ENCODE assay signal across 8 cellular contexts in the genomic region with DNA sequence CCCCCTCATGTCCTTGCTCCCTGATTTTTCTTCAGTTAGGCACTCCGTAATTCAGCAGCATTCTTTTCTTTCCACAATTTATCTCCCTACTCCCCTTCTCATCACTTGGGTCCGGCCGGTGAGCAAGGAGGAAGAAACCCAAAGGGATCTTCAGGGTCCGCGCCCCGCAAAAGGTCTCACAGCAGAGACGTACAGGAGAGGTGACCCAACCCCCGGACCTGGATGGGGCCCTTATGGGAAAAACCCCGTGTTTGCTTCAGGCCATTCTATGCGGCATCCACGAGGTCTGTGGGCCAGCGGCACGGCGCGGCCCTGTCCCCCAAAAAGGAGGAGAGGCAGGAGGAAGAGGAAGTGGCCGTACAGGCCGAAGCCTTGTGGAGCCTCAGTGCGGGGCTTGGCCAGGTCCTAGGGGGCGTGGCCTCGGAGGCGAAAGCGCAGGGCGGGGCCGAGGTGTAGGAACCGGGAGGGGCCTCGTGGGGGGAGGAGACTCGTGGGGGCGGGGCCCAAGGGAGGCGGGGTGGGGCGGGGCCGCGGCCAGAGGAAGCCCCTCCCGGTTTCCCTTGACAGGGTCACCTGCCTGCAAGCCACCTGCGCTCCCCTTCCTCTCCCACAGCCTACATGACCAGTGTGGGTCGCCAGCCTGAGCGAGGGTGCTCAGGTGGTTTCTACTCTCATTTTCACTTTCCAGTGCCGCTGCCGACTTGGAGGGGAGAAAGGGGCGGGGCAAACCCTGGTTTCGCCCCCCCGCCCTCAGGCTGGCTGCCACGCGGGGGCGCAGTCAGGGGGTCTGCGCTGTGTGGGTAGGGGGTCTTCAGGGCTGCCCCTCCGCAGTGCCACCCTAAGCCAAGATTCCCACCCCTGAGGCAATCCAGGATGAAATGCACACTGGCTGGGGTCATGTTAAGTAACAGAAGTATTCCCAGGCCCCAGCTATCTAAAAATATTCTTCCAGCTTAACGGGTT.
DNase-seq lines count a peak whose midpoint lies in the region; ATAC-seq and TF ChIP-seq lines count a peak whose summit lies in the region.

No MANE protein-coding gene starts in this region.

- H3K27ac Mint-ChIP-seq in activated CD8-positive, alpha-beta T cell treated with anti-CD3 and anti-CD28 coated beads, Interleukin-2, amount 10 ng/mL, durations not matched to agents 7 days and 5 days, result peak overlapping the region; percentile 76

- DNase-seq in AG09319 (ENCODE audit: extremely low read depth, low read depth) (peak; percentile 74), NCI-H526 treated with DMSO at 0.1 percent for 48 hours (lab: John Stamatoyannopoulos, UW) (peak; percentile 63), medulla oblongata (ENCODE audit: extremely low spot score) (peak; percentile 96)
- peak; percentile 88 for DNase-seq in activated CD8-positive, alpha-beta T cell treated with anti-CD3 and anti-CD28 coated beads, Interleukin-2, amount 10 ng/mL, durations not matched to agents 7 days and 5 days
- DNase-seq in effector CD4-positive, alpha-beta T cell, result peak; percentile 72
- peak; percentile 66 to 90 (median 78) for DNase-seq in stimulated activated CD4-positive, alpha-beta T cell treated with anti-CD3 and anti-CD28 coated beads, TNF-alpha, amount 100 ng/mL, for 48 hours (ENCODE audit: low read depth in 3 of 3)

- POLR2A ChIA-PET in activated CD8-positive, alpha-beta T cell treated with anti-CD3 and anti-CD28 coated beads, Interleukin-2, amount 10 ng/mL, durations not matched to agents 7 days and 5 days (lab: Charles Lee), result no interaction called here

- H3K9me3 Mint-ChIP-seq in activated CD8-positive, alpha-beta T cell treated with anti-CD3 and anti-CD28 coated beads, Interleukin-2, amount 10 ng/mL, durations not matched to agents 7 days and 5 days (ENCODE audit: insufficient read depth), result no peaks in the 10 kb centered on the region

- ATAC-seq in GM18873 (IDR thresholded peaks at IDR 0.05; ENCODE audit: low FRiP score, unreplicated experiment) (peak; percentile 92), HG03135 (IDR thresholded peaks at IDR 0.05; ENCODE audit: unreplicated experiment) (peak; percentile 93)
- peak; percentile 96 for ATAC-seq in activated CD8-positive, alpha-beta T cell treated with anti-CD3 and anti-CD28 coated beads, Interleukin-2, amount 10 ng/mL, durations not matched to agents 7 days and 5 days

- peak overlapping the region; percentile 83 for H3K4me3 Mint-ChIP-seq in activated CD8-positive, alpha-beta T cell treated with anti-CD3 and anti-CD28 coated beads, Interleukin-2, amount 10 ng/mL, durations not matched to agents 7 days and 5 days

- TF ChIP-seq CTCF in AG09319 (IDR thresholded peaks at IDR 0.05; ENCODE audit: low read depth, low read length), result peak; percentile 71

- H3K27me3 Mint-ChIP-seq in activated CD8-positive, alpha-beta T cell treated with anti-CD3 and anti-CD28 coated beads, Interleukin-2, amount 10 ng/mL, durations not matched to agents 7 days and 5 days (ENCODE audit: low read depth), result peaks cover 2% of the 10 kb centered on the region

- CTCF ChIA-PET in activated CD8-positive, alpha-beta T cell treated with anti-CD3 and anti-CD28 coated beads, Interleukin-2, amount 10 ng/mL, durations not matched to agents 7 days and 5 days (lab: Charles Lee), result interaction anchor here (0.6 kb wide), 1 partner anchor 1602 kb away, joined by 3 read pairs; no protein-coding TSS in a partner anchor

- H3K4me1 Mint-ChIP-seq in activated CD8-positive, alpha-beta T cell treated with anti-CD3 and anti-CD28 coated beads, Interleukin-2, amount 10 ng/mL, durations not matched to agents 7 days and 5 days (ENCODE audit: low read depth), result peaks cover 14% of the 10 kb centered on the region

- H3K36me3 Mint-ChIP-seq in activated CD8-positive, alpha-beta T cell treated with anti-CD3 and anti-CD28 coated beads, Interleukin-2, amount 10 ng/mL, durations not matched to agents 7 days and 5 days (ENCODE audit: low read depth), result no peaks in the 10 kb centered on the region

Comparison
In these comparisons a context has a peak if more than half of its experiments do, and no peak if none do; other contexts are left out.
1. Peak in every context shown above with its lines: DNase-seq and ATAC-seq.